11 cellular contexts compared by ENCODE assay signal in the genomic region with DNA sequence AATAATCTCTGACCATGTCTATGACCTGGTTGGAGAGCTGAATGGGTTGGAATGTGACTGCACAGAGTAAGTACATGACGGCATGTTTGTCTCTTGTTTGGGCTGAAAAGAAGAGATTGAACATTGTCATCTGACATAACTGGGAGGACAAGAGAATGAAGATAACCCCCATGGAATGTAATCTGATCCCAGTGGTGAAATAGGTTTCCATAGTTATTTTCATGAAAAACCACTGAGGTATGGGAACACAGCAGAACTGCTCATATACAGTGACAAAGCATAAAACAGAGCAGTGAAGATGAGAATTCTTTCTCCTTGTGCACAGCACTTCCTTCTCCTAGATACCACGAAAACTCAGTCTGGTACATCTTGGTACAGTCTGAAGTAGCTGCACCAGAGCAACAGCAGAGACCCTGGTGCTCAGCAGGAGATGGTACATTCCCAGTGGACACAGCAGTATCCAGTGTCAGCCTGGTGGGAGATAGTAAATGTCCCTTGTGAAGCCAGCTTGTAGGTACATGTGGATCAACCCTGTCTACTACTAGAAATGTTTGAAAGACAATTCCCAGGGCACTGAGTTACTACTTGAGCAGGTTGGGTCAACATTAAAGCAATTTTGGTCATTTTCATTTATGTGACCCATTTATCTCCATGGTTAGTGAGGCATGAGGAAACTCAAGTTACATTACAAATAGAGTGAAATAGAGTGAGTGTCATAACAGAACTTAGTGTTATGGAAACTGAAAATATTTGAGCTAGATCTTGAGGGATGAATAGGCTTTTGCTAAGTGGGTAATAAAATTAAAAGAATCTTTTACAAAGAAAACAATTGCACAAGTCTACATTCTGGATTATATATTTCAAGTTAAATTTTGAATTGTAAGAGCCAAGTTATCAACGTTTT.
DNase-seq lines count a peak whose midpoint lies in the region; ATAC-seq, FAIRE-seq and TF ChIP-seq lines count a peak whose summit lies in the region.
"Had no signal": no experiment of that assay in that cellular context is flagged by ENCODE, and none has a peak within 500 bp of the region (broad histone marks: within the 10 kb centered on the region; RNA-seq: fewer than 3 reads in every experiment).

No MANE protein-coding gene starts in this region.

- BruUV-seq in HepG2 (replicated peaks; lab: Mats Ljungman, UMichigan), result no TSS peak

- FAIRE-seq in HepG2 (lab: Jason Lieb, UNC), result no peak

- CTCF ChIA-PET in HepG2 (lab: Yijun Ruan, JAX; ENCODE audit: low intra/inter-chr PET ratio, low total read pairs), result no interaction called here

- intact Hi-C loops in HepG2 (cut with micrococcal nuclease; ENCODE audit: unreplicated experiment) (no loop called here), right lobe of liver (cut with DNase I) (no loop called here)

- H3K27ac ChIP-seq in HepG2 (ENCODE audit: extremely low read length, insufficient read depth, low read length) (no peak overlapping the region), right lobe of liver (no peak overlapping the region), brain microvascular endothelial cell (peak overlapping the region; percentile 86)

- WGBS in HepG2 (ENCODE audit: low lambda C conversion rate), result 0% methylated on average over 3 of the region's 3 CpGs
- 42% methylated on average over 3 of the region's 3 CpGs for WGBS in right lobe of liver (ENCODE audit: insufficient coverage, low coverage, low lambda C conversion rate, missing lambda C conversion rate)

- no peak for TF ChIP-seq RAD21 in HepG2 (CRISPR knock-in tag; IDR thresholded peaks at IDR 0.05)

- no peaks in the 10 kb centered on the region for H3K9me3 ChIP-seq in HepG2 (ENCODE audit: low read length)
- H3K9me3 ChIP-seq in right lobe of liver, result no peaks in the 10 kb centered on the region

- ATAC-seq in HepG2, result peak; percentile 71
- ATAC-seq in right lobe of liver, result no peak
- ATAC-seq in HG03354 (IDR thresholded peaks at IDR 0.05; ENCODE audit: poor library complexity, severe bottlenecking, unreplicated experiment), result peak; percentile 69

- H3K27me3 ChIP-seq in HepG2 (ENCODE audit: control insufficient read depth in 1 of 2, insufficient read depth in 2 of 2, low read length in 2 of 2) (no peaks in the 10 kb centered on the region), right lobe of liver (no peaks in the 10 kb centered on the region), brain microvascular endothelial cell (replicated peaks) (no peaks in the 10 kb centered on the region)

- POLR2A ChIA-PET in HepG2 (lab: Yijun Ruan, JAX), result no interaction called here

- H3K36me3 ChIP-seq in HepG2 (replicated peaks in 1 of 2; ENCODE audit: control insufficient read depth in 1 of 2, insufficient read depth in 2 of 2, low read length in 2 of 2) (no peaks in the 10 kb centered on the region), right lobe of liver (no peaks in the 10 kb centered on the region), brain microvascular endothelial cell (replicated peaks) (no peaks in the 10 kb centered on the region)

- in situ Hi-C loops in HepG2 (cut with HindIII; ENCODE audit: extremely low pct_ligation_motif_present, low pct_unique_long_range_greater_than_20kb), result no loop called here
- in situ Hi-C loops in brain microvascular endothelial cell (cut with HindIII; ENCODE audit: low pct_ligation_motif_present, low sequenced_read_pairs), result no loop called here

- no peak overlapping the region for H3K9ac ChIP-seq in HepG2 (ENCODE audit: insufficient read depth, low read depth, low read length)

- peak; percentile 5 for DNase-seq in HepG2 (ENCODE audit: low spot score)
- DNase-seq in right lobe of liver, result no peak
- peak; percentile 66 for DNase-seq in brain microvascular endothelial cell
- DNase-seq in NCI-H345 treated with DMSO at 0.1 percent for 48 hours (lab: John Stamatoyannopoulos, UW; ENCODE audit: unreplicated experiment), result no peak
- DNase-seq in SIG-M5 (lab: John Stamatoyannopoulos, UW), result no peak
- no peak for DNase-seq in NAMALWA (ENCODE audit: low spot score)
- DNase-seq in central memory CD4-positive, alpha-beta T cell, result no peak
- DNase-seq: activated effector memory CD4-positive, alpha-beta T cell treated with anti-CD3 and anti-CD28 coated beads, Interleukin-2, amount 50 U/mL, for 16 hours; stimulated activated naive CD4-positive, alpha-beta T cell treated with Interleukin-2 at 50 U/mL for 16 hours; T-helper 1 cell had no signal

- TF ChIP-seq EP300 in HepG2 (IDR thresholded peaks at IDR 0.05; ENCODE audit: low read depth in 2 of 2, low read length in 2 of 2), result no peak
- TF ChIP-seq EP300 in HepG2 (CRISPR knock-in tag; IDR thresholded peaks at IDR 0.05; ENCODE audit: borderline replicate concordance), result no peak

- H3K4me1 ChIP-seq in HepG2 (ENCODE audit: insufficient read depth, low read length) (peaks cover 13% of the 10 kb centered on the region), right lobe of liver (no peaks in the 10 kb centered on the region)

- TF ChIP-seq CTCF in HepG2 (CRISPR knock-in tag; IDR thresholded peaks at IDR 0.05) (no peak), right lobe of liver (IDR thresholded peaks at IDR 0.05) (no peak), brain microvascular endothelial cell (IDR thresholded peaks at IDR 0.05; ENCODE audit: low read depth, low read length, missing control alignments) (no peak)

- H3K4me3 ChIP-seq in HepG2 (replicated peaks in 1 of 3; ENCODE audit: insufficient read depth in 1 of 3, low read depth in 2 of 3, low read length in 3 of 3) (no peak overlapping the region), right lobe of liver (no peak overlapping the region), brain microvascular endothelial cell (ENCODE audit: low read depth, low read length) (no peak overlapping the region)

- no peaks in the 10 kb centered on the region for H4K20me1 ChIP-seq in HepG2 (ENCODE audit: insufficient read depth, low read length)

- no peak overlapping the region for H2AFZ ChIP-seq in HepG2 (ENCODE audit: low read length)

- no peaks in the 10 kb centered on the region for H3K79me2 ChIP-seq in HepG2 (ENCODE audit: insufficient read depth, low read length)

- no peak overlapping the region for H3K4me2 ChIP-seq in HepG2 (ENCODE audit: low read depth, low read length)

- TF ChIP-seq POLR2A in HepG2 (IDR thresholded peaks at IDR 0.05; ENCODE audit: insufficient read depth in 1 of 2, low read depth in 2 of 2, low read length in 2 of 2) (no peak), right lobe of liver (IDR thresholded peaks at IDR 0.05) (no peak)

TF ChIP-seq in HepG2, 621 proteins besides CTCF, POLR2A, EP300 and RAD21:
- TF ChIP-seq CAMTA2 (CRISPR knock-in tag; IDR thresholded peaks at IDR 0.05; ENCODE audit: borderline replicate concordance) (no peak), MIXL1 (CRISPR knock-in tag; IDR thresholded peaks at IDR 0.05) (no peak), NCOA1 (CRISPR knock-in tag; IDR thresholded peaks at IDR 0.05) (no peak)
- TF ChIP-seq, protein P1, sequence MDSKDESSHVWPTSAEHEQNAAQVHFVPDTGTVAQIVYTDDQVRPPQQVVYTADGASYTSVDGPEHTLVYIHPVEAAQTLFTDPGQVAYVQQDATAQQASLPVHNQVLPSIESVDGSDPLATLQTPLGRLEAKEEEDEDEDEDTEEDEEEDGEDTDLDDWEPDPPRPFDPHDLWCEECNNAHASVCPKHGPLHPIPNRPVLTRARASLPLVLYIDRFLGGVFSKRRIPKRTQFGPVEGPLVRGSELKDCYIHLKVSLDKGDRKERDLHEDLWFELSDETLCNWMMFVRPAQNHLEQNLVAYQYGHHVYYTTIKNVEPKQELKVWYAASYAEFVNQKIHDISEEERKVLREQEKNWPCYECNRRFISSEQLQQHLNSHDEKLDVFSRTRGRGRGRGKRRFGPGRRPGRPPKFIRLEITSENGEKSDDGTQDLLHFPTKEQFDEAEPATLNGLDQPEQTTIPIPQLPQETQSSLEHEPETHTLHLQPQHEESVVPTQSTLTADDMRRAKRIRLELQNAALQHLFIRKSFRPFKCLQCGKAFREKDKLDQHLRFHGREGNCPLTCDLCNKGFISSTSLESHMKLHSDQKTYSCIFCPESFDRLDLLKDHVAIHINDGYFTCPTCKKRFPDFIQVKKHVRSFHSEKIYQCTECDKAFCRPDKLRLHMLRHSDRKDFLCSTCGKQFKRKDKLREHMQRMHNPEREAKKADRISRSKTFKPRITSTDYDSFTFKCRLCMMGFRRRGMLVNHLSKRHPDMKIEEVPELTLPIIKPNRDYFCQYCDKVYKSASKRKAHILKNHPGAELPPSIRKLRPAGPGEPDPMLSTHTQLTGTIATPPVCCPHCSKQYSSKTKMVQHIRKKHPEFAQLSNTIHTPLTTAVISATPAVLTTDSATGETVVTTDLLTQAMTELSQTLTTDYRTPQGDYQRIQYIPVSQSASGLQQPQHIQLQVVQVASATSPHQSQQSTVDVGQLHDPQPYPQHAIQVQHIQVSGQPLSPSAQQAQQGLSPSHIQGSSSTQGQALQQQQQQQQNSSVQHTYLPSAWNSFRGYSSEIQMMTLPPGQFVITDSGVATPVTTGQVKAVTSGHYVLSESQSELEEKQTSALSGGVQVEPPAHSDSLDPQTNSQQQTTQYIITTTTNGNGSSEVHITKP (CRISPR knock-in tag; IDR thresholded peaks at IDR 0.05; ENCODE audit: low read depth), result peak; percentile 91
- TF ChIP-seq, protein P2, sequence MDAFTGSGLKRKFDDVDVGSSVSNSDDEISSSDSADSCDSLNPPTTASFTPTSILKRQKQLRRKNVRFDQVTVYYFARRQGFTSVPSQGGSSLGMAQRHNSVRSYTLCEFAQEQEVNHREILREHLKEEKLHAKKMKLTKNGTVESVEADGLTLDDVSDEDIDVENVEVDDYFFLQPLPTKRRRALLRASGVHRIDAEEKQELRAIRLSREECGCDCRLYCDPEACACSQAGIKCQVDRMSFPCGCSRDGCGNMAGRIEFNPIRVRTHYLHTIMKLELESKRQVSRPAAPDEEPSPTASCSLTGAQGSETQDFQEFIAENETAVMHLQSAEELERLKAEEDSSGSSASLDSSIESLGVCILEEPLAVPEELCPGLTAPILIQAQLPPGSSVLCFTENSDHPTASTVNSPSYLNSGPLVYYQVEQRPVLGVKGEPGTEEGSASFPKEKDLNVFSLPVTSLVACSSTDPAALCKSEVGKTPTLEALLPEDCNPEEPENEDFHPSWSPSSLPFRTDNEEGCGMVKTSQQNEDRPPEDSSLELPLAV (CRISPR knock-in tag; conservative IDR thresholded peaks at IDR 0.05; ENCODE audit: low read depth), result no peak

Comparison
In these comparisons a context has a peak if more than half of its experiments do, and no peak if none do; other contexts are left out.
1. ATAC-seq: peak in HepG2 (single experiment) and HG03354 (single experiment); none in right lobe of liver (0 of 4).
2. DNase-seq: peak in HepG2 (single experiment) and brain microvascular endothelial cell (single experiment); none in right lobe of liver (0 of 3), NCI-H345 treated with DMSO at 0.1 percent for 48 hours (single experiment), SIG-M5 (single experiment), NAMALWA (single experiment) and central memory CD4-positive, alpha-beta T cell (single experiment).